Comparison of ENCODE assay signal across 23 cellular contexts in the genomic region with DNA sequence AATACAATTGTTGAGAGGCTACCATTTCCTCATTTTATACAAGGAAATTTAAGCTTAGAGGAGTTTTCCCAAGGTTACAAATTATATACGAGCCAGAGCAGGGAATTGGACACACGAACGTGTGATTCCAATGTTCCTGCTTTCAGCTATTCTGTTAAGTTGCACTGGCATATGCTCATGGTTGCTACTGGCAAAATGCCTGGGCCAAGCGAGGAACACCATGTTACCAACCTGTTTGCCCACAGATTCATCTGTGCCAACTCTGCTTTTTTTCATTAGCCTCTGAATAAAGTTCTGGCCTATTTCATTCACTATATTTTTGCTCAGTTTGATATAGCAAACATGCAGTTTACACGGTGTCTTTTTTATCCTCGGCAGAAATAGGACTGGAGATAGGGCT. TPM values are rescaled to one million over a fixed set of nuclear protein-coding genes. Genes with fewer than 3 reads are reported as not detected.
DNase-seq lines count a peak whose midpoint lies in the region; ATAC-seq and TF ChIP-seq lines count a peak whose summit lies in the region.
"Had no signal": no experiment of that assay in that cellular context is flagged by ENCODE, and none has a peak within 500 bp of the region (broad histone marks: within the 10 kb centered on the region; RNA-seq: fewer than 3 reads in every experiment).

No MANE protein-coding gene starts in this region.

- no peaks in the 10 kb centered on the region for H3K36me3 ChIP-seq in thoracic aorta
- H3K36me3 ChIP-seq: HAP-1 had no signal

- no peaks in the 10 kb centered on the region for H3K9me3 ChIP-seq in thoracic aorta
- H3K9me3 ChIP-seq: HAP-1 had no signal

- TF ChIP-seq CTCF in VCaP (conservative IDR thresholded peaks at IDR 0.05): no peak
- no peak for TF ChIP-seq CTCF in dorsolateral prefrontal cortex (IDR thresholded peaks at IDR 0.05 in 54 of 56, conservative IDR thresholded peaks at IDR 0.05 in 2 of 56; ENCODE audit: low read depth in 1 of 56, partially characterized antibody in 56 of 56)
- TF ChIP-seq CTCF in thoracic aorta (IDR thresholded peaks at IDR 0.05): no peak

- H3K27ac ChIP-seq in VCaP (peak overlapping the region; percentile 70), dorsolateral prefrontal cortex (peak overlapping the region in 1 of 59 donors; percentile 61), thoracic aorta (peak overlapping the region; percentile 79 to 87)

- DNase-seq in dorsolateral prefrontal cortex: peak in 7 of 10 donors; percentile 22 to 91 (median 40)
- DNase-seq in medulla oblongata (ENCODE audit: extremely low spot score): peak; percentile 46
- DNase-seq in thoracic aorta (ENCODE audit: low spot score): peak; percentile 57
- DNase-seq in foreskin melanocyte: no peak
- DNase-seq: activated CD4-positive, alpha-beta T cell treated with anti-CD3 and anti-CD28 coated beads, Interleukin-2, amount 10 ng/mL, durations not matched to agents 7 days and 5 days; activated effector memory CD4-positive, alpha-beta T cell treated with anti-CD3 and anti-CD28 coated beads, Interleukin-2, amount 50 U/mL, for 16 hours; activated naive CD8-positive, alpha-beta T cell treated with anti-CD3 and anti-CD28 coated beads, Interleukin-2, amount 50 U/mL, for 24 hours; dermis blood vessel endothelial cell; NCI-H1092 treated with DMSO at 0.1 percent for 48 hours; NCI-H2081 treated with DMSO at 0.1 percent for 48 hours; PC-3; stimulated activated CD4-positive, alpha-beta T cell treated with anti-CD3 and anti-CD28 coated beads, Interleukin-4, amount 100 ng/mL, for 1 hour; stimulated activated naive CD8-positive, alpha-beta T cell treated with anti-CD3 and anti-CD28 coated beads, Interleukin-15, Interleukin-2, amounts not matched to agents 100 U/mL and 50 U/mL, for 24 hours; T-cell had no signal

- peaks cover 0 to 6% (median 0%) of the 10 kb centered on the region in 45 donors for H3K27me3 ChIP-seq in dorsolateral prefrontal cortex
- H3K27me3 ChIP-seq in thoracic aorta (replicated peaks; ENCODE audit: insufficient read depth): no peaks in the 10 kb centered on the region

- peaks cover 14 to 37% of the 10 kb centered on the region in 2 donors for H3K4me1 ChIP-seq in thoracic aorta (ENCODE audit: control insufficient read depth in 1 of 2, low read depth in 2 of 2)
- H3K4me1 ChIP-seq: HAP-1 had no signal

- ATAC-seq in thoracic aorta (ENCODE audit: insufficient number of reproducible peaks, low FRiP score, low read depth) (peak; percentile 96), GM18909 (IDR thresholded peaks at IDR 0.05; ENCODE audit: poor library complexity, unreplicated experiment) (no peak), HG03280 (IDR thresholded peaks at IDR 0.05; ENCODE audit: unreplicated experiment) (no peak), HG03097 (IDR thresholded peaks at IDR 0.05; ENCODE audit: low FRiP score, unreplicated experiment) (no peak)
- ATAC-seq: activated naive CD8-positive, alpha-beta T cell treated with anti-CD3 and anti-CD28 coated beads, Interleukin-2, amount 50 U/mL, for 24 hours; PC-3; stimulated activated naive CD8-positive, alpha-beta T cell treated with anti-CD3 and anti-CD28 coated beads, Interleukin-15, Interleukin-2, amounts not matched to agents 100 U/mL and 50 U/mL, for 24 hours; T-cell had no signal

- H3K4me3 ChIP-seq in dorsolateral prefrontal cortex (no peak overlapping the region), thoracic aorta (no peak overlapping the region)
- H3K4me3 ChIP-seq: HAP-1, smooth muscle cell had no signal

- intact Hi-C loops in dorsolateral prefrontal cortex (cut with DNase I): no loop called here

RNA-seq across cellular contexts. Expression of gene C5orf46, which starts 5.1 kb away (rescaled TPM):
- total RNA-seq in dorsolateral prefrontal cortex (not detected), thoracic aorta (10 to 100 TPM; 28.6 to 50.6 TPM)
- total RNA-seq: activated CD4-positive, alpha-beta T cell treated with anti-CD3 and anti-CD28 coated beads, Interleukin-2, amount 10 ng/mL, durations not matched to agents 7 days and 5 days; B cell; dermis blood vessel endothelial cell; T-cell had no signal

RNA-seq across cellular contexts. Expression of gene SCGB3A2, which starts 32.9 kb away (rescaled TPM):
- total RNA-seq in dorsolateral prefrontal cortex: 1 to 10 TPM in 1 of 120 experiments, under 1 TPM in 1, not detected in 118; 0.83 to 1.0 TPM
- total RNA-seq in thoracic aorta: not detected
- total RNA-seq: activated CD4-positive, alpha-beta T cell treated with anti-CD3 and anti-CD28 coated beads, Interleukin-2, amount 10 ng/mL, durations not matched to agents 7 days and 5 days; B cell; dermis blood vessel endothelial cell; kidney epithelial cell; mesothelial cell of epicardium had no signal

Comparison
In these comparisons a context has a peak if more than half of its experiments do, and no peak if none do; other contexts are left out.
1. RNA of gene C5orf46, which starts 5.1 kb away (total RNA-seq): 28.6 to 50.6 TPM in thoracic aorta; not detected in dorsolateral prefrontal cortex; every median in the first group is over 10 times any median in the second.